ENCODE assay signal across 18 cellular contexts in genomic region chr12:122518908-122519307, GRCh38. TPM values are rescaled to one million over a fixed set of nuclear protein-coding genes. Genes with fewer than 3 reads are reported as not detected.
DNase-seq lines count a peak whose midpoint lies in the region; ATAC-seq and TF ChIP-seq lines count a peak whose summit lies in the region.
"Had no signal": no experiment of that assay in that cellular context is flagged by ENCODE, and none has a peak within 500 bp of the region (broad histone marks: within the 10 kb centered on the region; RNA-seq: fewer than 3 reads in every experiment).

No MANE protein-coding gene starts in this region.

- peak overlapping the region; percentile 1 for H3K27ac ChIP-seq in mesodermal cell (ENCODE audit: low read depth, low read length, severe bottlenecking)
- H3K27ac ChIP-seq: esophagus muscularis mucosa, right lobe of liver had no signal

- H3K4me1 Mint-ChIP-seq in activated naive CD8-positive, alpha-beta T cell treated with anti-CD3 and anti-CD28 coated beads, Interleukin-2, amount 50 U/mL, for 24 hours = peaks cover 51% of the 10 kb centered on the region

- no peaks in the 10 kb centered on the region for H3K9me3 Mint-ChIP-seq in activated naive CD8-positive, alpha-beta T cell treated with anti-CD3 and anti-CD28 coated beads, Interleukin-2, amount 50 U/mL, for 24 hours
- H3K9me3 Mint-ChIP-seq: activated B cell treated with CpG ODN at 0.5 μM for 24 hours; activated naive CD8-positive, alpha-beta T cell treated with anti-CD3 and anti-CD28 coated beads, Interleukin-2, amount 10 ng/mL, durations not matched to agents 7 days and 5 days had no signal

- no peaks in the 10 kb centered on the region for H3K27me3 Mint-ChIP-seq in activated naive CD8-positive, alpha-beta T cell treated with anti-CD3 and anti-CD28 coated beads, Interleukin-2, amount 50 U/mL, for 24 hours
- H3K27me3 Mint-ChIP-seq: activated B cell treated with CpG ODN at 0.5 μM for 24 hours; activated naive CD8-positive, alpha-beta T cell treated with anti-CD3 and anti-CD28 coated beads, Interleukin-2, amount 10 ng/mL, durations not matched to agents 7 days and 5 days; B cell had no signal

- no peaks in the 10 kb centered on the region for H3K4me1 ChIP-seq in mesodermal cell (ENCODE audit: control insufficient read depth, insufficient read depth, low read length, poor library complexity, severe bottlenecking)

- in situ Hi-C loops in KBM-7 (cut with MboI; ENCODE audit: low pct_unique_long_range_greater_than_20kb, low sequenced_read_pairs) = loop anchor here (25.0 kb wide), 1 partner anchor 243 kb away; the partner anchor contains the start of genes CCDC62 and DENR

- ATAC-seq in activated naive CD8-positive, alpha-beta T cell treated with anti-CD3 and anti-CD28 coated beads, Interleukin-2, amount 50 U/mL, for 24 hours = no peak
- ATAC-seq: left lobe of liver, mucosa of descending colon, right lobe of liver had no signal

- WGBS in mesodermal cell (ENCODE audit: insufficient coverage in 2 of 2), 2 experiments = no CpG with 5 or more reads among the region's 1 CpG

- peaks cover 87% of the 10 kb centered on the region for H3K36me3 Mint-ChIP-seq in activated naive CD8-positive, alpha-beta T cell treated with anti-CD3 and anti-CD28 coated beads, Interleukin-2, amount 50 U/mL, for 24 hours (ENCODE audit: low read depth)

- no peak for TF ChIP-seq CTCF in AG10803 (conservative IDR thresholded peaks at IDR 0.05; ENCODE audit: low read length)

- H3K4me3 ChIP-seq in AG10803 (ENCODE audit: low read length) = no peak overlapping the region
- no peak overlapping the region for H3K4me3 ChIP-seq in mesodermal cell (ENCODE audit: extremely low read depth, insufficient read depth, low read length, poor library complexity, severe bottlenecking)
- H3K4me3 ChIP-seq: esophagus muscularis mucosa, mucosa of descending colon, right lobe of liver had no signal

- H3K36me3 ChIP-seq in mesodermal cell (ENCODE audit: control insufficient read depth, insufficient read depth, low read length) = peaks cover 90% of the 10 kb centered on the region

- peak; percentile 27 for DNase-seq in AG10803 (ENCODE audit: low read depth)
- DNase-seq in HCEC 1CT = peak; percentile 35
- DNase-seq in activated naive CD8-positive, alpha-beta T cell treated with anti-CD3 and anti-CD28 coated beads, Interleukin-2, amount 50 U/mL, for 24 hours = no peak
- no peak for DNase-seq in KBM-7
- no peak for DNase-seq in HUDEP-2 (lab: John Stamatoyannopoulos, UW; ENCODE audit: unreplicated experiment in 76 of 76)
- DNase-seq in stimulated activated CD8-positive, alpha-beta memory T cell treated with anti-CD3 and anti-CD28 coated beads, Interleukin-4, amount 100 ng/mL, for 48 hours = no peak
- DNase-seq: activated B cell treated with CpG ODN at 0.5 μM for 24 hours; activated CD8-positive, alpha-beta memory T cell treated with anti-CD3 and anti-CD28 coated beads, Interleukin-2, amount 50 U/mL, for 4 hours; activated naive CD8-positive, alpha-beta T cell treated with anti-CD3 and anti-CD28 coated beads, Interleukin-2, amount 10 ng/mL, durations not matched to agents 7 days and 5 days; caudate nucleus; mucosa of descending colon; NCI-H1105; NCI-H526; right lobe of liver had no signal

- peak overlapping the region; percentile 49 for H3K27ac Mint-ChIP-seq in activated naive CD8-positive, alpha-beta T cell treated with anti-CD3 and anti-CD28 coated beads, Interleukin-2, amount 50 U/mL, for 24 hours
- H3K27ac Mint-ChIP-seq: activated B cell treated with CpG ODN at 0.5 μM for 24 hours, B cell had no signal

- H3K9me3 ChIP-seq in mesodermal cell (ENCODE audit: control insufficient read depth, low read length) = no peaks in the 10 kb centered on the region
- H3K9me3 ChIP-seq: esophagus muscularis mucosa, mucosa of descending colon, right lobe of liver had no signal

- H3K4me3 Mint-ChIP-seq in activated naive CD8-positive, alpha-beta T cell treated with anti-CD3 and anti-CD28 coated beads, Interleukin-2, amount 50 U/mL, for 24 hours = no peak overlapping the region
- H3K4me3 Mint-ChIP-seq: activated B cell treated with CpG ODN at 0.5 μM for 24 hours; activated naive CD8-positive, alpha-beta T cell treated with anti-CD3 and anti-CD28 coated beads, Interleukin-2, amount 10 ng/mL, durations not matched to agents 7 days and 5 days; B cell had no signal

RNA-seq across cellular contexts. Expression of gene RSRC2, which starts 7.8 kb away (rescaled TPM):
- polyA plus RNA-seq in mesodermal cell (2013, experiment 1 of 2) = 94.4 TPM
- 125 TPM for polyA plus RNA-seq in mesodermal cell (2013, experiment 2 of 2)

RNA-seq across cellular contexts. Expression of gene KNTC1, which starts 8.1 kb away (rescaled TPM):
- 48.2 TPM for polyA plus RNA-seq in mesodermal cell (2013, experiment 1 of 2)
- polyA plus RNA-seq in mesodermal cell (2013, experiment 2 of 2) = 47.8 TPM

RNA-seq across cellular contexts. Expression of gene ZCCHC8, which starts 18.2 kb away (rescaled TPM):
- polyA plus RNA-seq in mesodermal cell (2013, experiment 1 of 2) = 20.7 TPM
- 21.8 TPM for polyA plus RNA-seq in mesodermal cell (2013, experiment 2 of 2)

Comparison
In these comparisons a context has a peak if more than half of its experiments do, and no peak if none do; other contexts are left out.
1. DNase-seq: peak in AG10803 (single experiment) and HCEC 1CT (single experiment); none in activated naive CD8-positive, alpha-beta T cell treated with anti-CD3 and anti-CD28 coated beads, Interleukin-2, amount 50 U/mL, for 24 hours (single experiment), KBM-7 (single experiment), HUDEP-2 (0 of 76) and stimulated activated CD8-positive, alpha-beta memory T cell treated with anti-CD3 and anti-CD28 coated beads, Interleukin-4, amount 100 ng/mL, for 48 hours (single experiment).